Comparison of ENCODE assay signal across 8 cellular contexts in genomic region chr9:108053555-108054061, GRCh38.
DNase-seq lines count a peak whose midpoint lies in the region; ATAC-seq and TF ChIP-seq lines count a peak whose summit lies in the region.

No MANE protein-coding gene starts in this region.

- ATAC-seq in GM18909 (IDR thresholded peaks at IDR 0.05; ENCODE audit: poor library complexity, unreplicated experiment), result no peak
- ATAC-seq in GM21786 (IDR thresholded peaks at IDR 0.05; ENCODE audit: unreplicated experiment), result no peak
- ATAC-seq in GM18520 (IDR thresholded peaks at IDR 0.05; ENCODE audit: unreplicated experiment), result no peak

- DNase-seq in BE2C (peak; percentile 38), NCI-H2196 treated with DMSO at 0.1 percent for 48 hours (lab: John Stamatoyannopoulos, UW; ENCODE audit: unreplicated experiment) (peak; percentile 6), fibroblast of mammary gland (ENCODE audit: low read depth) (peak; percentile 95), ovary (peak; percentile 84 to 91 (median 89)), SW 1271 (lab: John Stamatoyannopoulos, UW) (no peak)

- H3K4me1 ChIP-seq in BE2C, result peaks cover 11% of the 10 kb centered on the region
- peaks cover 18% of the 10 kb centered on the region for H3K4me1 ChIP-seq in ovary (ENCODE audit: insufficient read depth)

- no peak overlapping the region for H3K4me3 ChIP-seq in BE2C (ENCODE audit: low read depth, low read length)
- no peak overlapping the region for H3K4me3 ChIP-seq in fibroblast of mammary gland (ENCODE audit: control insufficient read depth, low read depth, low read length)
- H3K4me3 ChIP-seq in ovary, result no peak overlapping the region

- H3K36me3 ChIP-seq in BE2C, result no peaks in the 10 kb centered on the region
- H3K36me3 ChIP-seq in ovary, result no peaks in the 10 kb centered on the region

- TF ChIP-seq EP300 in ovary (IDR thresholded peaks at IDR 0.05), result no peak

- no peaks in the 10 kb centered on the region for H3K27me3 ChIP-seq in BE2C
- no peaks in the 10 kb centered on the region for H3K27me3 ChIP-seq in ovary

- intact Hi-C loops in ovary (cut with DNase I), result loop anchor here in 1 of 4 donors (10.0 kb wide), 1 partner anchor 319 kb away; no protein-coding TSS in a partner anchor

- TF ChIP-seq POLR2A in ovary (IDR thresholded peaks at IDR 0.05), result no peak

- 3 to 10% (median 6%) methylated on average over 12 of the region's 12 CpGs for WGBS in ovary, 3 donors

- H3K27ac ChIP-seq in ovary, result peak overlapping the region in 1 of 2 donors; percentile 63

- no peaks in the 10 kb centered on the region for H3K9me3 ChIP-seq in BE2C
- no peaks in the 10 kb centered on the region for H3K9me3 ChIP-seq in ovary

- TF ChIP-seq CTCF in BE2C (IDR thresholded peaks at IDR 0.05; ENCODE audit: low read depth, low read length) (no peak), fibroblast of mammary gland (conservative IDR thresholded peaks at IDR 0.05; ENCODE audit: control insufficient read depth, insufficient read depth, low read depth, low read length) (no peak), ovary (IDR thresholded peaks at IDR 0.05) (no peak)

Comparison
In these comparisons a context has a peak if more than half of its experiments do, and no peak if none do; other contexts are left out.
1. DNase-seq: peak in BE2C (single experiment), NCI-H2196 treated with DMSO at 0.1 percent for 48 hours (single experiment), fibroblast of mammary gland (single experiment) and ovary (5 of 5); none in SW 1271 (0 of 2).